16 cellular contexts compared by ENCODE assay signal in the genomic region with DNA sequence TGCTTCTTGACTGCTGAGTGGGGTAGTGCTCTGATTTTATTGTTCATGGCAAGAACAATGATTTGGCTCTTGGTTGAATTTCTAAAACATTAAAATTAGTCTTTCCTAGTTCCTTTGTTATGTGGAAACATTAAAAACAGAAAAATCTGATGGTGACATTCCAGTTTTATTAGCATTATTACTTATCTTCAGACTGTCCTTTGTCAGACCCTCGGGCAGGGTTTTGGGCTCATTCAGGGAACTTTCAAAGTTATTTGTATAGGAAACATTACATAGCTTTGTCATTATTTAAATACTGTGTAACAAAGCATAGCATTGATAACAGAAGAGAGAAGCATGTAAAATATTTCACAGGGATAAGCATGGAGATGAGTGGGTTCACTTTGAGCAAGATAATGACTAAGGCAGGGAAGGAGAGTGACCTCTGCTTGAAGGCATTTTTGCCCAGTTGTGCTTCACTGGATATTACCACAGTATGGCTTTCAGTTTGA.
DNase-seq lines count a peak whose midpoint lies in the region; ATAC-seq and TF ChIP-seq lines count a peak whose summit lies in the region.
"Had no signal": no experiment of that assay in that cellular context is flagged by ENCODE, and none has a peak within 500 bp of the region (broad histone marks: within the 10 kb centered on the region; RNA-seq: fewer than 3 reads in every experiment).

No MANE protein-coding gene starts in this region.

- CTCF ChIA-PET in WTC11 (lab: Charles Lee) = no interaction called here

- no peak for TF ChIP-seq CTCF in WTC11 (IDR thresholded peaks at IDR 0.05)

- peaks cover 37% of the 10 kb centered on the region for H3K4me1 Mint-ChIP-seq in WTC11

- 0 out of 2 replicates have a peak overlapping the region, but pooled peaks have one; percentile 32 for H3K27ac Mint-ChIP-seq in WTC11
- H3K27ac Mint-ChIP-seq: activated B cell treated with CpG ODN at 0.5 μM for 24 hours; activated naive CD8-positive, alpha-beta T cell treated with anti-CD3 and anti-CD28 coated beads for 36 hours; dendritic cell treated with granulocyte-macrophage colony-stimulating factor and Interleukin-4, amounts not matched to agents 40 ng/mL and 50 ng/mL, for 4 days; IgD-negative memory B cell had no signal

- H3K27me3 Mint-ChIP-seq in WTC11 (ENCODE audit: low read depth) = no peaks in the 10 kb centered on the region
- H3K27me3 Mint-ChIP-seq: activated B cell treated with CpG ODN at 0.5 μM for 24 hours; activated naive CD8-positive, alpha-beta T cell treated with anti-CD3 and anti-CD28 coated beads for 36 hours; dendritic cell treated with granulocyte-macrophage colony-stimulating factor and Interleukin-4, amounts not matched to agents 40 ng/mL and 50 ng/mL, for 4 days; IgD-negative memory B cell had no signal

- in situ Hi-C loops in ACHN (cut with HindIII; ENCODE audit: low pct_ligation_motif_present, low pct_unique_long_range_greater_than_20kb, low sequenced_read_pairs) = no loop called here

- H3K36me3 Mint-ChIP-seq in WTC11 = no peaks in the 10 kb centered on the region

- no peaks in the 10 kb centered on the region for H3K9me3 Mint-ChIP-seq in WTC11
- H3K9me3 Mint-ChIP-seq: activated B cell treated with CpG ODN at 0.5 μM for 24 hours; activated naive CD8-positive, alpha-beta T cell treated with anti-CD3 and anti-CD28 coated beads for 36 hours had no signal

- DNase-seq in ACHN (peak; percentile 84), GM03348 (ENCODE audit: low spot score) (peak; percentile 62), WTC11 (ENCODE audit: low spot score) (no peak), foreskin melanocyte (peak; percentile 92), NCI-H1436 (lab: John Stamatoyannopoulos, UW) (no peak), NCI-H2227 treated with DMSO at 0.1 percent for 48 hours (lab: John Stamatoyannopoulos, UW) (no peak), cerebellum (ENCODE audit: low spot score) (no peak)
- DNase-seq: activated B cell treated with CpG ODN at 0.5 μM for 24 hours; activated naive CD8-positive, alpha-beta T cell treated with anti-CD3 and anti-CD28 coated beads for 36 hours; midbrain; NCI-H1092; stimulated activated CD4-positive, alpha-beta T cell treated with anti-CD3 and anti-CD28 coated beads, Interleukin-15, amount 100 ng/mL, for 24 hours had no signal

- H3K4me3 Mint-ChIP-seq in WTC11 = no peak overlapping the region
- H3K4me3 Mint-ChIP-seq: activated B cell treated with CpG ODN at 0.5 μM for 24 hours; activated naive CD8-positive, alpha-beta T cell treated with anti-CD3 and anti-CD28 coated beads for 36 hours; dendritic cell treated with granulocyte-macrophage colony-stimulating factor and Interleukin-4, amounts not matched to agents 40 ng/mL and 50 ng/mL, for 4 days; IgD-negative memory B cell had no signal

- ATAC-seq in WTC11 = no peak
- ATAC-seq in HG03571 (IDR thresholded peaks at IDR 0.05; ENCODE audit: unreplicated experiment) = no peak
- ATAC-seq: GM12878 had no signal

- POLR2A ChIA-PET in WTC11 (lab: Charles Lee) = no interaction called here

TF ChIP-seq in WTC11, 78 proteins besides CTCF, POLR2A, EP300 and RAD21:
- TF ChIP-seq, protein P1, sequence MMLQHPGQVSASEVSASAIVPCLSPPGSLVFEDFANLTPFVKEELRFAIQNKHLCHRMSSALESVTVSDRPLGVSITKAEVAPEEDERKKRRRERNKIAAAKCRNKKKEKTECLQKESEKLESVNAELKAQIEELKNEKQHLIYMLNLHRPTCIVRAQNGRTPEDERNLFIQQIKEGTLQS (CRISPR knock-in tag; conservative IDR thresholded peaks at IDR 0.05) = no peak
- no peak for TF ChIP-seq GRHL2 (CRISPR knock-in tag; IDR thresholded peaks at IDR 0.05; ENCODE audit: insufficient replicate concordance, severe bottlenecking)
- TF ChIP-seq, protein P2, sequence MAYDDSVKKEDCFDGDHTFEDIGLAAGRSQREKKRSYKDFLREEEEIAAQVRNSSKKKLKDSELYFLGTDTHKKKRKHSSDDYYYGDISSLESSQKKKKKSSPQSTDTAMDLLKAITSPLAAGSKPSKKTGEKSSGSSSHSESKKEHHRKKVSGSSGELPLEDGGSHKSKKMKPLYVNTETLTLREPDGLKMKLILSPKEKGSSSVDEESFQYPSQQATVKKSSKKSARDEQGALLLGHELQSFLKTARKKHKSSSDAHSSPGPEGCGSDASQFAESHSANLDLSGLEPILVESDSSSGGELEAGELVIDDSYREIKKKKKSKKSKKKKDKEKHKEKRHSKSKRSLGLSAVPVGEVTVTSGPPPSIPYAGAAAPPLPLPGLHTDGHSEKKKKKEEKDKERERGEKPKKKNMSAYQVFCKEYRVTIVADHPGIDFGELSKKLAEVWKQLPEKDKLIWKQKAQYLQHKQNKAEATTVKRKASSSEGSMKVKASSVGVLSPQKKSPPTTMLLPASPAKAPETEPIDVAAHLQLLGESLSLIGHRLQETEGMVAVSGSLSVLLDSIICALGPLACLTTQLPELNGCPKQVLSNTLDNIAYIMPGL (CRISPR knock-in tag; IDR thresholded peaks at IDR 0.05) = no peak
- no peak for TF ChIP-seq SMAD3 (CRISPR knock-in tag; IDR thresholded peaks at IDR 0.05; ENCODE audit: borderline replicate concordance)
- TF ChIP-seq TEAD4 (CRISPR knock-in tag; IDR thresholded peaks at IDR 0.05) = no peak
- TF ChIP-seq, protein P3, sequence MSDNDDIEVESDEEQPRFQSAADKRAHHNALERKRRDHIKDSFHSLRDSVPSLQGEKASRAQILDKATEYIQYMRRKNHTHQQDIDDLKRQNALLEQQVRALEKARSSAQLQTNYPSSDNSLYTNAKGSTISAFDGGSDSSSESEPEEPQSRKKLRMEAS (CRISPR knock-in tag; IDR thresholded peaks at IDR 0.05) = no peak
- TF ChIP-seq CREM (CRISPR knock-in tag; IDR thresholded peaks at IDR 0.05) = no peak
- no peak for TF ChIP-seq HMGA2 (CRISPR knock-in tag; IDR thresholded peaks at IDR 0.05)
- TF ChIP-seq EMX1 (CRISPR knock-in tag; IDR thresholded peaks at IDR 0.05) = no peak
- TF ChIP-seq, protein P4, sequence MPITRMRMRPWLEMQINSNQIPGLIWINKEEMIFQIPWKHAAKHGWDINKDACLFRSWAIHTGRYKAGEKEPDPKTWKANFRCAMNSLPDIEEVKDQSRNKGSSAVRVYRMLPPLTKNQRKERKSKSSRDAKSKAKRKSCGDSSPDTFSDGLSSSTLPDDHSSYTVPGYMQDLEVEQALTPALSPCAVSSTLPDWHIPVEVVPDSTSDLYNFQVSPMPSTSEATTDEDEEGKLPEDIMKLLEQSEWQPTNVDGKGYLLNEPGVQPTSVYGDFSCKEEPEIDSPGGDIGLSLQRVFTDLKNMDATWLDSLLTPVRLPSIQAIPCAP (CRISPR knock-in tag; IDR thresholded peaks at IDR 0.05) = no peak
- no peak for TF ChIP-seq SMAD4 (CRISPR knock-in tag; IDR thresholded peaks at IDR 0.05)

Comparison
In these comparisons a context has a peak if more than half of its experiments do, and no peak if none do; other contexts are left out.
1. DNase-seq: peak in ACHN (single experiment), GM03348 (single experiment) and foreskin melanocyte (single experiment); none in WTC11 (single experiment), NCI-H1436 (single experiment), NCI-H2227 treated with DMSO at 0.1 percent for 48 hours (single experiment) and cerebellum (single experiment).